ENCODE assay signal across 8 cellular contexts in genomic region chr17:44324571-44325275, GRCh38. TPM values are rescaled to one million over a fixed set of nuclear protein-coding genes. Genes with fewer than 3 reads are reported as not detected.
DNase-seq lines count a peak whose midpoint lies in the region; ATAC-seq and TF ChIP-seq lines count a peak whose summit lies in the region.

A gene with protein sequence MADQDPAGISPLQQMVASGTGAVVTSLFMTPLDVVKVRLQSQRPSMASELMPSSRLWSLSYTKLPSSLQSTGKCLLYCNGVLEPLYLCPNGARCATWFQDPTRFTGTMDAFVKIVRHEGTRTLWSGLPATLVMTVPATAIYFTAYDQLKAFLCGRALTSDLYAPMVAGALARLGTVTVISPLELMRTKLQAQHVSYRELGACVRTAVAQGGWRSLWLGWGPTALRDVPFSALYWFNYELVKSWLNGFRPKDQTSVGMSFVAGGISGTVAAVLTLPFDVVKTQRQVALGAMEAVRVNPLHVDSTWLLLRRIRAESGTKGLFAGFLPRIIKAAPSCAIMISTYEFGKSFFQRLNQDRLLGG (minus strand): TSS chr17:44324823. CDS start chr17:44323562, 1,261 bp downstream.

- peak; percentile 92 for ATAC-seq in natural killer cell treated with Interleukin-12 subunit alpha and Interleukin-12 subunit beta and Interleukin-15 and Interleukin-18, amount 100 ng/mL, for 72 hours
- peak; percentile 79 for ATAC-seq in stimulated activated naive CD8-positive, alpha-beta T cell treated with anti-CD3 and anti-CD28 coated beads, Interleukin-15, Interleukin-2, amounts not matched to agents 100 U/mL and 50 U/mL, for 24 hours

- H3K9me3 Mint-ChIP-seq in natural killer cell treated with Interleukin-12 subunit alpha and Interleukin-12 subunit beta and Interleukin-15 and Interleukin-18, amount 100 ng/mL, for 72 hours = no peaks in the 10 kb centered on the region

- TF ChIP-seq CTCF in LNCaP clone FGC (IDR thresholded peaks at IDR 0.05; ENCODE audit: control insufficient read depth, extremely low read depth, insufficient read depth) = no peak
- no peak for TF ChIP-seq CTCF in RWPE1 (conservative IDR thresholded peaks at IDR 0.05; ENCODE audit: low read depth)

- POLR2A ChIA-PET in RWPE1 (lab: Yijun Ruan, JAX; ENCODE audit: low non-redundant PET) = interaction anchor here (0.5 to 1.0 kb wide), 4 partner anchors 100 to 138 kb away, joined by 3 to 4 read pairs (median 4); partner anchors contain the start of gene TMUB2

- DNase-seq in EH (ENCODE audit: low read depth) = peak; percentile 91
- peak; percentile 84 for DNase-seq in GOT3 (lab: John Stamatoyannopoulos, UW)
- peak; percentile 51 for DNase-seq in LNCaP clone FGC (ENCODE audit: low read depth)
- peak; percentile 88 for DNase-seq in RWPE1 (ENCODE audit: low spot score)
- peak; percentile 95 for DNase-seq in activated T-helper 9 cell treated with anti-CD3 and anti-CD28 coated beads, Interleukin-2, amount 50 U/mL, for 16 hours (ENCODE audit: low read depth)
- DNase-seq in fibroblast of peridontal ligament (ENCODE audit: extremely low read depth) = peak; percentile 88
- peak; percentile 97 for DNase-seq in natural killer cell treated with Interleukin-12 subunit alpha and Interleukin-12 subunit beta and Interleukin-15 and Interleukin-18, amount 100 ng/mL, for 72 hours (ENCODE audit: low spot score)
- DNase-seq in stimulated activated naive CD8-positive, alpha-beta T cell treated with anti-CD3 and anti-CD28 coated beads, Interleukin-15, Interleukin-2, amounts not matched to agents 100 U/mL and 50 U/mL, for 24 hours = peak; percentile 97

- H3K4me3 ChIP-seq in LNCaP clone FGC (ENCODE audit: low read depth, low read length) = peak within 1 kb of the TSS; percentile 81

- no peaks in the 10 kb centered on the region for H3K36me3 Mint-ChIP-seq in natural killer cell treated with Interleukin-12 subunit alpha and Interleukin-12 subunit beta and Interleukin-15 and Interleukin-18, amount 100 ng/mL, for 72 hours

- H3K4me3 Mint-ChIP-seq in natural killer cell treated with Interleukin-12 subunit alpha and Interleukin-12 subunit beta and Interleukin-15 and Interleukin-18, amount 100 ng/mL, for 72 hours = peak within 1 kb of the TSS; percentile 90

- H3K27ac ChIP-seq in RWPE1 = peak within 1 kb of the TSS; percentile 99

- H3K27me3 Mint-ChIP-seq in natural killer cell treated with Interleukin-12 subunit alpha and Interleukin-12 subunit beta and Interleukin-15 and Interleukin-18, amount 100 ng/mL, for 72 hours = no peaks in the 10 kb centered on the region

- H3K27ac Mint-ChIP-seq in natural killer cell treated with Interleukin-12 subunit alpha and Interleukin-12 subunit beta and Interleukin-15 and Interleukin-18, amount 100 ng/mL, for 72 hours = peak within 1 kb of the TSS; percentile 89 to 96

- CTCF ChIA-PET in RWPE1 (lab: Yijun Ruan, JAX) = interaction anchor here (0.6 to 1.0 kb wide), 3 partner anchors 26 to 106 kb away, joined by 3 to 5 read pairs (median 3); no protein-coding TSS in a partner anchor

- peaks cover 6 to 16% of the 10 kb centered on the region in 2 donors for H3K4me1 Mint-ChIP-seq in natural killer cell treated with Interleukin-12 subunit alpha and Interleukin-12 subunit beta and Interleukin-15 and Interleukin-18, amount 100 ng/mL, for 72 hours (ENCODE audit: low read depth in 2 of 2)

RNA-seq across cellular contexts. Expression of the gene that starts here (rescaled TPM):
- 100 to 1,000 TPM; 121 to 192 TPM for total RNA-seq in natural killer cell treated with Interleukin-12 subunit alpha and Interleukin-12 subunit beta and Interleukin-15 and Interleukin-18, amount 100 ng/mL, for 72 hours

Comparison
In these comparisons a context has a peak if more than half of its experiments do, and no peak if none do; other contexts are left out.
1. Peak in every context shown above with its lines: DNase-seq, ATAC-seq, H3K4me3 ChIP-seq and H3K27ac ChIP-seq.